ENCODE assay signal across 8 cellular contexts in the genomic region with DNA sequence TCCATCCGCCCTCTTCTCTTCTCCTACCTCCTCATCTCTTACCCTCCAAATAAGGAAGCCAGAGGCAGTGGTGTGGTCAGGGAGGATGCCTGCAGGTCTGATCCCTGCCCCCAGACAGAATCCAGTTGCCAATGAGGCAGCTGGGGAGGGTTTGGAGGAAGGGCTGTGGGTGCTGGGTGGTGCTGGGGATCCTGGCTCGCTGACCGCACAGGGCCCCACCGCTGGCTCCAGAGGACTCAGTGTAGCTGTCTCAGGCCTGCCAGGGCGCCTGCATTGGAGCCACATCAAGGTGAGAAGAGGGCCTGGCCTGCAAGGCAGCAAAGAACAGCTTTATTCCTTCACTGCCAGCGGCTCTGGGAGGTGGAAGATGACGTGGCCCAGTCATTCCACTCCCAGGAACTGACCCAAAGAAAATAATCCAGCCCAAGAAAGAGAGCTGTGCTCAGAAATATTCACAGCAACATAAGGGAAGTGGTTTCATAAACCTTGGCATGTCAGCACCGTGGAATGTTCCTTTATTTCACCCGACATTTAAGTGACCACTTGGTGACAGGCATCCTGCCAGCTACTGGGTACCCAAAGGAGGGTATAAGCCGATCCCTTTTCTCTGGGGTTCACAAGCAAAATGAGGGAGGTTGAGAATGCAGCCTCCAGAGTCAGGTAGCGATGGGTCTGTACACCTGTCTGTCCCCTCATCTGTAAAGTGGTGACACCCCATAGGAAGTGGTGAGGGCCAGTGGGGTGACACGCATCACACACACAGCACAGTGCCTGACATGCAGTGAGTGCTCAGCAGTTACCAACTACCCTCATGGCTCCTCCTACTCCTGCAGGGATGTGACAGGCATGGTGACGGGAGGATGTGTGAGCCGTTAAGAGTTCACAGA.
DNase-seq lines count a peak whose midpoint lies in the region; ATAC-seq and TF ChIP-seq lines count a peak whose summit lies in the region.

No MANE protein-coding gene starts in this region.

- peak overlapping the region; percentile 5 for H3K4me3 ChIP-seq in fibroblast of the aortic adventitia (ENCODE audit: low read depth, low read length)
- H3K4me3 ChIP-seq in skin epidermis, result no peak overlapping the region

- TF ChIP-seq CTCF in fibroblast of the aortic adventitia (IDR thresholded peaks at IDR 0.05; ENCODE audit: insufficient read depth, low read length), result no peak

- peak; percentile 15 for DNase-seq in activated effector memory CD4-positive, alpha-beta T cell treated with Interleukin-2 at 50 U/mL for 16 hours
- no peak for DNase-seq in activated effector memory CD4-positive, alpha-beta T cell treated with anti-CD3 and anti-CD28 coated beads, Interleukin-2, amount 50 U/mL, for 16 hours
- DNase-seq in SW480 (ENCODE audit: low spot score) (peak; percentile 90), fibroblast of the aortic adventitia (ENCODE audit: low read depth) (peak; percentile 98), DMS53 (lab: John Stamatoyannopoulos, UW) (no peak), NCI-H446 treated with DMSO at 0.1 percent for 48 hours (lab: John Stamatoyannopoulos, UW) (no peak)

- ATAC-seq in HG03520 (IDR thresholded peaks at IDR 0.05; ENCODE audit: unreplicated experiment), result no peak

- peak overlapping the region in 13 of 21 experiments; percentile 9 to 80 (median 51) for H3K27ac ChIP-seq in skin epidermis

Comparison
In these comparisons a context has a peak if more than half of its experiments do, and no peak if none do; other contexts are left out.
1. DNase-seq: peak in activated effector memory CD4-positive, alpha-beta T cell treated with Interleukin-2 at 50 U/mL for 16 hours (single experiment), SW480 (single experiment) and fibroblast of the aortic adventitia (single experiment); none in activated effector memory CD4-positive, alpha-beta T cell treated with anti-CD3 and anti-CD28 coated beads, Interleukin-2, amount 50 U/mL, for 16 hours (single experiment), DMS53 (single experiment) and NCI-H446 treated with DMSO at 0.1 percent for 48 hours (single experiment).